Comparison of ENCODE assay signal across 18 cellular contexts in the genomic region with DNA sequence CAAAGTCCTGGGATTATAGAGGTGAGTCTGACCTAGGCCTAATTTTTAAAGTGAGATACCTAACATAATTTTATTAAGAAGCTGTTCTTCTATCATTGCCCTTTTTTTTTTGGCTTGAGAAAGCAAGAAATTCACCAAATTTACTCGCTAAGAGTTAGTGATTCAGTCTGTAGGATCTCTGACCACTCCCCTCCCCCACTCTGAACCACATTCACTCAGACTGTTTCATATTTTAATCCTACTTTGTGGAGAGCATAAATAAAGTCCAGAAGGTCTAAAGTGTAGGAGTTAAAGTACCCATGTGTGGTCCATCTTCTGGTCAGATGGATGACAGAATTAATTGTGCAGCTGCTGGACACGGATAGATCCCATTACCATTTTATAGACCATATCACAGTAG.
DNase-seq lines count a peak whose midpoint lies in the region; ATAC-seq and TF ChIP-seq lines count a peak whose summit lies in the region.
"Had no signal": no experiment of that assay in that cellular context is flagged by ENCODE, and none has a peak within 500 bp of the region (broad histone marks: within the 10 kb centered on the region; RNA-seq: fewer than 3 reads in every experiment).

No MANE protein-coding gene starts in this region.

- H3K9me3 ChIP-seq in neutrophil, result no peaks in the 10 kb centered on the region
- H3K9me3 ChIP-seq: BE2C had no signal

- no peak for TF ChIP-seq CTCF in AG10803 (conservative IDR thresholded peaks at IDR 0.05; ENCODE audit: low read length)
- TF ChIP-seq CTCF in HFFc6 (IDR thresholded peaks at IDR 0.05), result no peak
- TF ChIP-seq CTCF in neutrophil (IDR thresholded peaks at IDR 0.05), result no peak

- H3K36me3 Mint-ChIP-seq in HFFc6 (ENCODE audit: low read depth), result peaks cover 27% of the 10 kb centered on the region
- H3K36me3 Mint-ChIP-seq: WTC11 had no signal

- no peaks in the 10 kb centered on the region; the same call in none of the 2 replicates for H3K27me3 Mint-ChIP-seq in HFFc6 (ENCODE audit: insufficient read depth)
- H3K27me3 Mint-ChIP-seq: naive thymus-derived CD4-positive, alpha-beta T cell had no signal

- H3K9me3 Mint-ChIP-seq in HFFc6, result no peaks in the 10 kb centered on the region
- H3K9me3 Mint-ChIP-seq: naive thymus-derived CD4-positive, alpha-beta T cell; stimulated activated effector memory CD8-positive, alpha-beta T cell treated with anti-CD3 and anti-CD28 coated beads, Interleukin-12 subunit alpha, Interleukin-12 subunit beta, amount 100 ng/mL, for 72 hours; WTC11 had no signal

- no peaks in the 10 kb centered on the region for H3K36me3 ChIP-seq in neutrophil
- H3K36me3 ChIP-seq: BE2C had no signal

- ATAC-seq in GM18502 (IDR thresholded peaks at IDR 0.05; ENCODE audit: poor library complexity, unreplicated experiment) (no peak), HG02678 (IDR thresholded peaks at IDR 0.05; ENCODE audit: unreplicated experiment) (no peak), GM19351 (IDR thresholded peaks at IDR 0.05; ENCODE audit: unreplicated experiment) (no peak)
- ATAC-seq: stimulated activated effector memory CD8-positive, alpha-beta T cell treated with anti-CD3 and anti-CD28 coated beads, Interleukin-12 subunit alpha, Interleukin-12 subunit beta, amount 100 ng/mL, for 72 hours; WTC11 had no signal

- H3K4me1 Mint-ChIP-seq in HFFc6 (ENCODE audit: low read depth), result peaks cover 71% of the 10 kb centered on the region

- DNase-seq in AG10803 (ENCODE audit: low read depth) (peak; percentile 46), HFFc6 (peak; percentile 20), caudate nucleus (lab: John Stamatoyannopoulos, UW) (no peak), NCI-H345 (lab: John Stamatoyannopoulos, UW) (no peak)
- DNase-seq: activated naive CD4-positive, alpha-beta T cell treated with anti-CD3 and anti-CD28 coated beads, Interleukin-2, amount 50 U/mL, for 16 hours; BE2C; cerebellar nuclear complex; DMS79 treated with DMSO at 0.1 percent for 48 hours; Karpas-422; naive thymus-derived CD4-positive, alpha-beta T cell; NCI-H1417 treated with DMSO at 0.1 percent for 48 hours; retina had no signal

- peak overlapping the region; percentile 87 for H3K4me3 Mint-ChIP-seq in HFFc6
- H3K4me3 Mint-ChIP-seq: WTC11 had no signal

- H3K27ac ChIP-seq in caudate nucleus (ENCODE audit: low read depth, low read length), result peak overlapping the region; percentile 36
- peak overlapping the region; percentile 68 for H3K27ac ChIP-seq in neutrophil

- H3K27me3 ChIP-seq in neutrophil, result no peaks in the 10 kb centered on the region
- H3K27me3 ChIP-seq: BE2C had no signal

- H3K4me1 ChIP-seq in neutrophil (ENCODE audit: control insufficient read depth in 1 of 2, insufficient read depth in 1 of 2, low read depth in 1 of 2, low read length in 1 of 2), result peaks cover 20 to 23% of the 10 kb centered on the region in 2 experiments
- H3K4me1 ChIP-seq: BE2C had no signal

- H3K4me3 ChIP-seq in AG10803 (ENCODE audit: low read length) (no peak overlapping the region), neutrophil (ENCODE audit: low read depth in 1 of 2, low read length in 1 of 2) (no peak overlapping the region)

- peak overlapping the region; percentile 94 for H3K27ac Mint-ChIP-seq in HFFc6
- H3K27ac Mint-ChIP-seq: WTC11 had no signal

Comparison
In these comparisons a context has a peak if more than half of its experiments do, and no peak if none do; other contexts are left out.
1. DNase-seq: peak in AG10803 (single experiment) and HFFc6 (single experiment); none in caudate nucleus (0 of 61) and NCI-H345 (single experiment).